Comparison of ENCODE assay signal across 8 cellular contexts in genomic region chr14:75711134-75711795, GRCh38. TPM values are rescaled to one million over a fixed set of nuclear protein-coding genes. Genes with fewer than 3 reads are reported as not detected.
DNase-seq lines count a peak whose midpoint lies in the region; ATAC-seq and TF ChIP-seq lines count a peak whose summit lies in the region.

No MANE protein-coding gene starts in this region.

- peak; percentile 85 for TF ChIP-seq CTCF in GM06990 (IDR thresholded peaks at IDR 0.05; ENCODE audit: insufficient read depth, low read length, poor library complexity, severe bottlenecking)
- peak; percentile 97 for TF ChIP-seq CTCF in cardiac fibroblast (IDR thresholded peaks at IDR 0.05; ENCODE audit: low read depth, low read length)
- TF ChIP-seq CTCF in thoracic aorta (IDR thresholded peaks at IDR 0.05): peak; percentile 76
- no peak for TF ChIP-seq CTCF in lower leg skin (IDR thresholded peaks at IDR 0.05)

- no peak overlapping the region for H2AFZ ChIP-seq in ACC112 (ENCODE audit: low read length, unreplicated experiment)

- intact Hi-C loops in lower leg skin (cut with DNase I; ENCODE audit: low total_unique reads): no loop called here

- DNase-seq in GM06990 (ENCODE audit: extremely low read depth, insufficient read length) (no peak), NCI-H2171 treated with DMSO at 0.1 percent for 48 hours (lab: John Stamatoyannopoulos, UW) (peak; percentile 59), cardiac fibroblast (ENCODE audit: low read depth in 2 of 2) (peak; percentile 79 to 81), kidney tubule cell (ENCODE audit: low spot score) (peak; percentile 63), thoracic aorta (ENCODE audit: low spot score) (no peak), lower leg skin (ENCODE audit: low spot score in 2 of 2) (no peak)

- no peak overlapping the region for H3K4me3 ChIP-seq in ACC112 (ENCODE audit: low read depth, low read length)
- no peak overlapping the region for H3K4me3 ChIP-seq in GM06990 (replicated peaks; ENCODE audit: low read depth, low read length)
- H3K4me3 ChIP-seq in cardiac fibroblast (replicated peaks in 1 of 2; ENCODE audit: low read depth in 2 of 2, low read length in 2 of 2): no peak overlapping the region
- peak overlapping the region; percentile 9 for H3K4me3 ChIP-seq in thoracic aorta
- H3K4me3 ChIP-seq in lower leg skin (ENCODE audit: low read depth, poor library complexity, severe bottlenecking): no peak overlapping the region

- peaks cover 9% of the 10 kb centered on the region for H3K36me3 ChIP-seq in ACC112 (ENCODE audit: insufficient read depth, low read length)
- H3K36me3 ChIP-seq in GM06990 (ENCODE audit: control insufficient read depth, insufficient read depth, low read length): no peaks in the 10 kb centered on the region
- H3K36me3 ChIP-seq in thoracic aorta: no peaks in the 10 kb centered on the region

- no peak for TF ChIP-seq POLR2A in lower leg skin (IDR thresholded peaks at IDR 0.05)

- WGBS in lower leg skin, 2 donors: 55 to 60% methylated on average over 4 of the region's 4 CpGs

- no peaks in the 10 kb centered on the region for H3K9me3 ChIP-seq in thoracic aorta

- H3K27ac ChIP-seq in ACC112 (ENCODE audit: low read depth, low read length) (peak overlapping the region; percentile 35; the same call in 1 of the 2 replicates), thoracic aorta (peak overlapping the region; percentile 74 to 75)

- peaks cover 29% of the 10 kb centered on the region for H3K4me1 ChIP-seq in ACC112 (ENCODE audit: control insufficient read depth, insufficient read depth, low read length, unreplicated experiment)
- peaks cover 8 to 16% of the 10 kb centered on the region in 2 donors for H3K4me1 ChIP-seq in thoracic aorta (ENCODE audit: control insufficient read depth in 1 of 2, low read depth in 2 of 2)

- H3K27me3 ChIP-seq in ACC112 (ENCODE audit: insufficient read depth, low read length) (no peaks in the 10 kb centered on the region), GM06990 (replicated peaks; ENCODE audit: control insufficient read depth, insufficient read depth, low read length) (no peaks in the 10 kb centered on the region), thoracic aorta (replicated peaks; ENCODE audit: insufficient read depth) (no peaks in the 10 kb centered on the region)

- ATAC-seq in thoracic aorta (ENCODE audit: insufficient number of reproducible peaks, low FRiP score, low read depth) (no peak), GM18867 (IDR thresholded peaks at IDR 0.05; ENCODE audit: unreplicated experiment) (no peak)

- H3K79me2 ChIP-seq in ACC112 (ENCODE audit: control insufficient read depth, insufficient read depth, low read length, unreplicated experiment): no peaks in the 10 kb centered on the region

RNA-seq across cellular contexts. Expression of gene TTLL5, which starts 50.2 kb away (rescaled TPM):
- total RNA-seq in thoracic aorta (10 to 100 TPM; 34.7 to 47.9 TPM), lower leg skin (10 to 100 TPM; 16.5 to 31.1 (median 18.4) TPM)

RNA-seq across cellular contexts. Expression of gene ERG28, which starts 50.6 kb away (rescaled TPM):
- total RNA-seq in thoracic aorta (1 to 10 TPM; 7.6 to 7.7 TPM), lower leg skin (10 to 100 TPM; 11.7 to 14.2 (median 12.2) TPM)

Comparison
In these comparisons a context has a peak if more than half of its experiments do, and no peak if none do; other contexts are left out.
1. DNase-seq: peak in NCI-H2171 treated with DMSO at 0.1 percent for 48 hours (single experiment), cardiac fibroblast (2 of 2) and kidney tubule cell (single experiment); none in GM06990 (single experiment), thoracic aorta (single experiment) and lower leg skin (0 of 2).
2. CTCF ChIP-seq: peak in GM06990 (single experiment), cardiac fibroblast (single experiment) and thoracic aorta (single experiment); none in lower leg skin (0 of 3).